14 cellular contexts compared by ENCODE assay signal in genomic region chr5:72167257-72167656, GRCh38. TPM values are rescaled to one million over a fixed set of nuclear protein-coding genes. Genes with fewer than 3 reads are reported as not detected.
DNase-seq lines count a peak whose midpoint lies in the region; ATAC-seq and TF ChIP-seq lines count a peak whose summit lies in the region.
"Had no signal": no experiment of that assay in that cellular context is flagged by ENCODE, and none has a peak within 500 bp of the region (broad histone marks: within the 10 kb centered on the region; RNA-seq: fewer than 3 reads in every experiment).

No MANE protein-coding gene starts in this region.

- in situ Hi-C loops in mammary epithelial cell (cut with MboI; ENCODE audit: low sequenced_read_pairs in 2 of 2) = no loop called here

- H3K4me1 Mint-ChIP-seq in CD4-positive, alpha-beta T cell (ENCODE audit: low read depth) = no peaks in the 10 kb centered on the region

- 90% methylated on average over 1 of the region's 1 CpG for WGBS in mammary epithelial cell (ENCODE audit: low coverage, missing lambda C conversion rate)
- WGBS in tibial nerve, 2 donors = 50 to 65% methylated on average over 1 of the region's 1 CpG

- CTCF ChIA-PET in mammary epithelial cell (lab: Charles Lee; ENCODE audit: low non-redundant PET) = no interaction called here
- CTCF ChIA-PET in CD4-positive, alpha-beta T cell (lab: Charles Lee) = no interaction called here

- no peaks in the 10 kb centered on the region for H3K36me3 Mint-ChIP-seq in CD4-positive, alpha-beta T cell (ENCODE audit: low read depth)

- peak overlapping the region; percentile 65 for H3K4me2 ChIP-seq in mammary epithelial cell (ENCODE audit: insufficient read depth, low read depth, low read length)

- no peaks in the 10 kb centered on the region for H3K9me3 Mint-ChIP-seq in CD4-positive, alpha-beta T cell

- H3K4me1 ChIP-seq in mammary epithelial cell (ENCODE audit: insufficient read depth, low read length) (peaks cover 15% of the 10 kb centered on the region), breast epithelium (peaks cover 0 to 7% of the 10 kb centered on the region in 2 donors), muscle layer of duodenum (ENCODE audit: control insufficient read depth in 1 of 2, insufficient read depth in 2 of 2, low read length in 2 of 2) (peaks cover 5 to 15% of the 10 kb centered on the region in 2 donors), tibial nerve (peaks cover 0 to 34% (median 18%) of the 10 kb centered on the region in 4 donors)

- H3K79me2 ChIP-seq in mammary epithelial cell (ENCODE audit: insufficient read depth, low read length) = no peaks in the 10 kb centered on the region

- H2AFZ ChIP-seq in mammary epithelial cell (ENCODE audit: low read depth, low read length) = peak overlapping the region; percentile 90

- intact Hi-C loops in mammary epithelial cell (cut with micrococcal nuclease) (loop anchor here (2.0 kb wide), 1 partner anchor 28 kb away; no protein-coding TSS in a partner anchor), breast epithelium (cut with DNase I; ENCODE audit: low total_unique reads) (no loop called here), posterior cingulate gyrus (cut with DNase I) (no loop called here)
- intact Hi-C loops in CD4-positive, alpha-beta T cell (cut with DNase I, micrococcal nuclease) = no loop called here

- H3K36me3 ChIP-seq in mammary epithelial cell (ENCODE audit: insufficient read depth, low read length) (no peaks in the 10 kb centered on the region), breast epithelium (no peaks in the 10 kb centered on the region), muscle layer of duodenum (ENCODE audit: control insufficient read depth in 1 of 2, insufficient read depth in 2 of 2, low read length in 2 of 2) (no peaks in the 10 kb centered on the region), tibial nerve (peaks cover 0 to 6% (median 0%) of the 10 kb centered on the region in 3 donors)
- H3K36me3 ChIP-seq: upper lobe of left lung had no signal

- H3K27me3 Mint-ChIP-seq in CD4-positive, alpha-beta T cell = peaks cover 56% of the 10 kb centered on the region

- H3K9me3 ChIP-seq in mammary epithelial cell (replicated peaks; ENCODE audit: insufficient read depth, low read length) (no peaks in the 10 kb centered on the region), breast epithelium (no peaks in the 10 kb centered on the region), muscle layer of duodenum (ENCODE audit: control insufficient read depth in 1 of 2, low read length in 2 of 2) (no peaks in the 10 kb centered on the region), tibial nerve (no peaks in the 10 kb centered on the region)
- H3K9me3 ChIP-seq in CD4-positive, alpha-beta T cell (ENCODE audit: control insufficient read depth, low read length) = no peaks in the 10 kb centered on the region
- H3K9me3 ChIP-seq: upper lobe of left lung had no signal

- POLR2A ChIA-PET in CD4-positive, alpha-beta T cell (lab: Charles Lee) = no interaction called here

- H3K9ac ChIP-seq in mammary epithelial cell (ENCODE audit: insufficient read depth, low read length) = no peak overlapping the region

- H3K27ac ChIP-seq in mammary epithelial cell (ENCODE audit: insufficient read depth, low read depth, low read length) (no peak overlapping the region), breast epithelium (peak overlapping the region in 1 of 2 donors; percentile 85), cingulate gyrus (ENCODE audit: low read depth, low read length) (peak overlapping the region; percentile 16), muscle layer of duodenum (ENCODE audit: low read length) (no peak overlapping the region), tibial nerve (peak overlapping the region in 3 of 4 donors; percentile 31 to 86 (median 81))
- H3K27ac ChIP-seq in CD4-positive, alpha-beta T cell (ENCODE audit: low read depth, low read length) = no peak overlapping the region
- H3K27ac ChIP-seq: C4-2B had no signal

- TF ChIP-seq EP300 in tibial nerve (IDR thresholded peaks at IDR 0.05) = no peak

- ATAC-seq in CD4-positive, alpha-beta T cell (ENCODE audit: poor library complexity) = no peak

- no peak for TF ChIP-seq CTCF in mammary epithelial cell (conservative IDR thresholded peaks at IDR 0.05 in 1 of 2, IDR thresholded peaks at IDR 0.05 in 1 of 2; ENCODE audit: extremely low read depth in 1 of 2, insufficient read depth in 1 of 2, low read depth in 1 of 2, low read length in 2 of 2)
- TF ChIP-seq CTCF in breast epithelium (IDR thresholded peaks at IDR 0.05) = no peak
- TF ChIP-seq CTCF in tibial nerve (IDR thresholded peaks at IDR 0.05) = no peak
- TF ChIP-seq CTCF in CD4-positive, alpha-beta T cell (IDR thresholded peaks at IDR 0.05) = no peak

- no peak overlapping the region for H3K4me3 Mint-ChIP-seq in CD4-positive, alpha-beta T cell

- H3K4me3 ChIP-seq in mammary epithelial cell (replicated peaks in 1 of 3; ENCODE audit: insufficient read depth in 1 of 3, low read depth in 2 of 3, low read length in 3 of 3) = no peak overlapping the region
- H3K4me3 ChIP-seq in breast epithelium = no peak overlapping the region
- peak overlapping the region; percentile 17 to 55 for H3K4me3 ChIP-seq in muscle layer of duodenum (ENCODE audit: low read depth in 1 of 2, low read length in 2 of 2)
- H3K4me3 ChIP-seq in tibial nerve = no peak overlapping the region

- dilution Hi-C loops in mammary epithelial cell (cut with HindIII; ENCODE audit: low sequenced_read_pairs) = no loop called here

- TF ChIP-seq POLR2A in breast epithelium (IDR thresholded peaks at IDR 0.05) (no peak), tibial nerve (IDR thresholded peaks at IDR 0.05) (no peak)

- H3K27ac Mint-ChIP-seq in CD4-positive, alpha-beta T cell = no peak overlapping the region

- BruUV-seq in mammary epithelial cell (replicated peaks; lab: Mats Ljungman, UMichigan) = no TSS peak

- DNase-seq in mammary epithelial cell (no peak), breast epithelium (ENCODE audit: low spot score in 2 of 2) (no peak), tibial nerve (ENCODE audit: low spot score in 2 of 2) (no peak), posterior cingulate gyrus (no peak), hippocampal formation (lab: John Stamatoyannopoulos, UW) (no peak)
- no peak for DNase-seq in CD4-positive, alpha-beta T cell
- DNase-seq: central memory CD4-positive, alpha-beta T cell; DND-41; NK-92 treated with Interleukin-12 subunit alpha and Interleukin-12 subunit beta, amount 100 ng/mL, for 24 hours; stimulated activated CD4-positive, alpha-beta T cell treated with anti-CD3 and anti-CD28 coated beads, Interleukin-12 subunit alpha, Interleukin-12 subunit beta, amount 100 ng/mL, for 4 hours; upper lobe of left lung had no signal

- no peaks in the 10 kb centered on the region for H4K20me1 ChIP-seq in mammary epithelial cell (ENCODE audit: insufficient read depth, low read length)

- H3K27me3 ChIP-seq in mammary epithelial cell (ENCODE audit: insufficient read depth, low read length) (no peaks in the 10 kb centered on the region), breast epithelium (no peaks in the 10 kb centered on the region), muscle layer of duodenum (ENCODE audit: low read depth, low read length) (no peaks in the 10 kb centered on the region), tibial nerve (no peaks in the 10 kb centered on the region)
- peaks cover 24% of the 10 kb centered on the region for H3K27me3 ChIP-seq in CD4-positive, alpha-beta T cell (ENCODE audit: control insufficient read depth, insufficient read depth, low read length)
- H3K27me3 ChIP-seq: upper lobe of left lung had no signal

RNA-seq across cellular contexts. Expression of gene MAP1B, which starts 60.0 kb away (rescaled TPM):
- total RNA-seq in mammary epithelial cell = 100 to 1,000 TPM in 1 of 2 donors, 10 to 100 TPM in 1; 30.8 to 103 TPM
- 4.0 TPM for polyA plus RNA-seq in mammary epithelial cell
- polyA minus RNA-seq in mammary epithelial cell = 23.7 TPM
- 1,000 to 10,000 TPM in 1 of 3 donors, 100 to 1,000 TPM in 2; 258 to 2,233 (median 271) TPM for total RNA-seq in breast epithelium
- 100 to 1,000 TPM; 223 to 587 (median 472) TPM for total RNA-seq in tibial nerve
- total RNA-seq in CD4-positive, alpha-beta T cell = under 1 TPM; 0.03 to 0.06 TPM

Comparison
In these comparisons a context has a peak if more than half of its experiments do, and no peak if none do; other contexts are left out.
1. H3K27ac ChIP-seq: peak in cingulate gyrus (single experiment) and tibial nerve (3 of 4); none in mammary epithelial cell (single experiment), muscle layer of duodenum (single experiment) and CD4-positive, alpha-beta T cell (single experiment).
2. H3K4me3 ChIP-seq: peak in muscle layer of duodenum (2 of 2); none in mammary epithelial cell (0 of 3), breast epithelium (0 of 3) and tibial nerve (0 of 4).
3. RNA of gene MAP1B, which starts 60.0 kb away (total RNA-seq): 223 to 587 TPM in tibial nerve, 258 to 2,233 TPM in breast epithelium and 30.8 to 103 TPM in mammary epithelial cell; 0.03 to 0.06 TPM in CD4-positive, alpha-beta T cell; every median in the first group is over 10 times any median in the second.